ENCODE assay signal across 18 cellular contexts in genomic region chr3:50229490-50229889, GRCh38. TPM values are rescaled to one million over a fixed set of nuclear protein-coding genes. Genes with fewer than 3 reads are reported as not detected.
DNase-seq lines count a peak whose midpoint lies in the region; ATAC-seq, FAIRE-seq and TF ChIP-seq lines count a peak whose summit lies in the region.
"Had no signal": no experiment of that assay in that cellular context is flagged by ENCODE, and none has a peak within 500 bp of the region (broad histone marks: within the 10 kb centered on the region; RNA-seq: fewer than 3 reads in every experiment).

No MANE protein-coding gene starts in this region.

- DNase-seq in astrocyte (ENCODE audit: low read depth) (no peak), neural progenitor cell (ENCODE audit: low spot score) (no peak), coronary artery (ENCODE audit: low spot score) (no peak)
- DNase-seq in stimulated activated CD4-positive, alpha-beta T cell treated with anti-CD3 and anti-CD28 coated beads, Interleukin-4, amount 100 ng/mL, for 24 hours: no peak
- DNase-seq in stimulated activated CD4-positive, alpha-beta T cell treated with anti-CD3 and anti-CD28 coated beads, Interleukin-15, amount 100 ng/mL, for 24 hours: no peak
- DNase-seq: activated CD4-positive, alpha-beta T cell treated with anti-CD3 and anti-CD28 coated beads for 48 hours; DMS79 treated with DMSO at 0.1 percent for 48 hours; left colon; NCI-H1048; NCI-H82; stimulated activated CD4-positive, alpha-beta T cell treated with anti-CD3 and anti-CD28 coated beads, Interleukin-1b, Interleukin-23, amount 100 ng/mL, for 48 hours; transverse colon had no signal

- peaks cover 7% of the 10 kb centered on the region for H3K4me1 Mint-ChIP-seq in astrocyte (ENCODE audit: low read depth, unreplicated experiment)
- peaks cover 71% of the 10 kb centered on the region for H3K4me1 Mint-ChIP-seq in neural progenitor cell

- H3K27ac Mint-ChIP-seq in astrocyte (ENCODE audit: unreplicated experiment): no peak overlapping the region
- H3K27ac Mint-ChIP-seq in neural progenitor cell: peak overlapping the region; percentile 20

- no peak overlapping the region for H2AFZ ChIP-seq in astrocyte (ENCODE audit: low read depth, low read length)
- H2AFZ ChIP-seq in neural progenitor cell (replicated peaks): no peak overlapping the region

- FAIRE-seq in astrocyte (lab: Jason Lieb, UNC): no peak
- FAIRE-seq: H54 had no signal

- H3K27me3 Mint-ChIP-seq in astrocyte (ENCODE audit: low read depth, unreplicated experiment) (peaks cover 12% of the 10 kb centered on the region), neural progenitor cell (ENCODE audit: insufficient read depth, low read depth) (peaks cover 15% of the 10 kb centered on the region)

- H3K9me2 ChIP-seq in DOHH2 (replicated peaks; ENCODE audit: control insufficient read depth, low read length): no peaks in the 10 kb centered on the region

- H3K27me3 ChIP-seq in BLaER1 (peaks cover 3% of the 10 kb centered on the region; the same call in 1 of the 2 replicates), DOHH2 (ENCODE audit: control insufficient read depth, low read length) (peaks cover 2% of the 10 kb centered on the region; the same call in 1 of the 2 replicates), astrocyte (ENCODE audit: insufficient read depth, low read length) (peaks cover 4% of the 10 kb centered on the region), neural progenitor cell (peaks cover 12% of the 10 kb centered on the region)

- no peaks in the 10 kb centered on the region for H4K20me1 ChIP-seq in BLaER1
- no peaks in the 10 kb centered on the region for H4K20me1 ChIP-seq in DOHH2 (ENCODE audit: control insufficient read depth, insufficient read depth, low read depth, low read length)
- H4K20me1 ChIP-seq in astrocyte (ENCODE audit: insufficient read depth, low read length): no peaks in the 10 kb centered on the region
- H4K20me1 ChIP-seq in neural progenitor cell (ENCODE audit: low read depth): no peaks in the 10 kb centered on the region

- peaks cover 41% of the 10 kb centered on the region for H3K4me1 ChIP-seq in BLaER1
- H3K4me1 ChIP-seq in DOHH2 (ENCODE audit: control insufficient read depth, low read length): peaks cover 46% of the 10 kb centered on the region
- peaks cover 4% of the 10 kb centered on the region for H3K4me1 ChIP-seq in astrocyte (ENCODE audit: insufficient read depth, low read length)
- peaks cover 38% of the 10 kb centered on the region for H3K4me1 ChIP-seq in neural progenitor cell

- H3K36me3 Mint-ChIP-seq in astrocyte (ENCODE audit: low read depth, unreplicated experiment): no peaks in the 10 kb centered on the region
- H3K36me3 Mint-ChIP-seq in neural progenitor cell: peaks cover 5% of the 10 kb centered on the region

- ATAC-seq in HG03469 (IDR thresholded peaks at IDR 0.05; ENCODE audit: unreplicated experiment): no peak
- ATAC-seq: left colon had no signal

- no peaks in the 10 kb centered on the region for H3K36me3 ChIP-seq in BLaER1
- H3K36me3 ChIP-seq in DOHH2 (ENCODE audit: control insufficient read depth, low read length): no peaks in the 10 kb centered on the region; the same call in 1 of the 2 replicates
- H3K36me3 ChIP-seq in astrocyte (ENCODE audit: insufficient read depth, low read length): no peaks in the 10 kb centered on the region
- no peaks in the 10 kb centered on the region for H3K36me3 ChIP-seq in neural progenitor cell
- H3K36me3 ChIP-seq: transverse colon had no signal

- H3K9ac ChIP-seq in BLaER1 (no peak overlapping the region), astrocyte (ENCODE audit: low read length) (no peak overlapping the region), neural progenitor cell (no peak overlapping the region)

- H3K9me3 Mint-ChIP-seq in astrocyte (ENCODE audit: unreplicated experiment): peaks cover 2% of the 10 kb centered on the region
- no peaks in the 10 kb centered on the region for H3K9me3 Mint-ChIP-seq in neural progenitor cell

- TF ChIP-seq CTCF in DOHH2 (IDR thresholded peaks at IDR 0.05; ENCODE audit: low read depth, low read length, poor library complexity, severe bottlenecking) (no peak), astrocyte (IDR thresholded peaks at IDR 0.05; ENCODE audit: insufficient read depth, low read depth, low read length) (no peak), neural progenitor cell (IDR thresholded peaks at IDR 0.05) (no peak), coronary artery (IDR thresholded peaks at IDR 0.05) (no peak)

- H3K4me3 ChIP-seq in BLaER1: no peak overlapping the region
- peak overlapping the region; percentile 36 for H3K4me3 ChIP-seq in DOHH2 (ENCODE audit: low read length)
- H3K4me3 ChIP-seq in astrocyte (ENCODE audit: insufficient read depth, low read depth, low read length): no peak overlapping the region
- H3K4me3 ChIP-seq in neural progenitor cell: no peak overlapping the region
- no peak overlapping the region for H3K4me3 ChIP-seq in coronary artery
- H3K4me3 ChIP-seq: transverse colon had no signal

- H3K9me3 ChIP-seq in BLaER1: no peaks in the 10 kb centered on the region
- H3K9me3 ChIP-seq in DOHH2 (ENCODE audit: control insufficient read depth, insufficient read depth, low read length): no peaks in the 10 kb centered on the region
- no peaks in the 10 kb centered on the region for H3K9me3 ChIP-seq in astrocyte (ENCODE audit: insufficient read depth, low read depth, low read length)
- H3K9me3 ChIP-seq in neural progenitor cell (ENCODE audit: low read depth): no peaks in the 10 kb centered on the region
- H3K9me3 ChIP-seq: transverse colon had no signal

- H3K4me2 ChIP-seq in BLaER1 (no peak overlapping the region), DOHH2 (ENCODE audit: low read length) (peak overlapping the region; percentile 100), astrocyte (ENCODE audit: low read length) (no peak overlapping the region), neural progenitor cell (no peak overlapping the region)

- no peaks in the 10 kb centered on the region; the same call in 1 of the 2 replicates for H3F3A ChIP-seq in DOHH2 (ENCODE audit: control insufficient read depth, insufficient read depth)
- H3F3A ChIP-seq in neural progenitor cell (ENCODE audit: low read depth): peaks cover 14% of the 10 kb centered on the region

- peaks cover 18% of the 10 kb centered on the region for H3K79me2 ChIP-seq in DOHH2 (ENCODE audit: control insufficient read depth, low read length)
- no peaks in the 10 kb centered on the region for H3K79me2 ChIP-seq in astrocyte (ENCODE audit: insufficient read depth, low read length)
- no peaks in the 10 kb centered on the region for H3K79me2 ChIP-seq in neural progenitor cell (ENCODE audit: low read depth)

- peak overlapping the region; percentile 30; the same call in 1 of the 2 replicates for H3K27ac ChIP-seq in BLaER1
- no peak overlapping the region; the same call in 1 of the 2 replicates for H3K27ac ChIP-seq in DOHH2 (ENCODE audit: low read depth, low read length)
- H3K27ac ChIP-seq in astrocyte (ENCODE audit: low read depth, low read length): no peak overlapping the region
- H3K27ac ChIP-seq in neural progenitor cell: no peak overlapping the region
- H3K27ac ChIP-seq in coronary artery: peak overlapping the region in 1 of 2 donors; percentile 5

- H3K4me3 Mint-ChIP-seq in astrocyte (ENCODE audit: unreplicated experiment) (peak overlapping the region; percentile 9), neural progenitor cell (peak overlapping the region; percentile 25)

RNA-seq across cellular contexts. Expression of gene GNAI2, which starts 6.5 kb away (rescaled TPM):
- total RNA-seq in astrocyte (380 and 381 TPM in 2 replicates), neural progenitor cell (ENCODE audit: low replicate concordance) (249 and 321 TPM in 2 replicates)

RNA-seq across cellular contexts. Expression of gene SLC38A3, which starts 24.4 kb away (rescaled TPM):
- total RNA-seq in astrocyte (0.68 and 1.9 TPM in 2 replicates), neural progenitor cell (ENCODE audit: low replicate concordance) (0.17 and 0.77 TPM in 2 replicates)
- total RNA-seq: left colon; T-helper 2 cell treated with Interferon-gamma antibody and Interleukin-4, amounts not matched to agents 100 ng/mL and 5 ng/mL, for 36 hours; transverse colon had no signal

RNA-seq across cellular contexts. Expression of gene GNAT1, which starts 38.1 kb away (rescaled TPM):
- total RNA-seq in astrocyte: not detected in 2 replicates
- 0.03 TPM in 1 of 2 replicates, not detected in the other for total RNA-seq in neural progenitor cell (ENCODE audit: low replicate concordance)
- total RNA-seq: left colon; T-helper 2 cell treated with Interferon-gamma antibody and Interleukin-4, amounts not matched to agents 100 ng/mL and 5 ng/mL, for 36 hours; transverse colon had no signal

RNA-seq across cellular contexts. Expression of gene SEMA3B, which starts 39.5 kb away (rescaled TPM):
- total RNA-seq in astrocyte (4.9 and 5.9 TPM in 2 replicates), neural progenitor cell (ENCODE audit: low replicate concordance) (0.80 and 8.6 TPM in 2 replicates)

RNA-seq across cellular contexts. Expression of gene LSMEM2, which starts 49.4 kb away (rescaled TPM):
- total RNA-seq in astrocyte: 0.30 TPM in 1 of 2 replicates, not detected in the other
- 0.37 TPM in 1 of 2 replicates, not detected in the other for total RNA-seq in neural progenitor cell (ENCODE audit: low replicate concordance)
- total RNA-seq: left colon; renal cortical epithelial cell; T-helper 2 cell treated with Interferon-gamma antibody and Interleukin-4, amounts not matched to agents 100 ng/mL and 5 ng/mL, for 36 hours; transverse colon had no signal
